12 cellular contexts compared by ENCODE assay signal in the genomic region with DNA sequence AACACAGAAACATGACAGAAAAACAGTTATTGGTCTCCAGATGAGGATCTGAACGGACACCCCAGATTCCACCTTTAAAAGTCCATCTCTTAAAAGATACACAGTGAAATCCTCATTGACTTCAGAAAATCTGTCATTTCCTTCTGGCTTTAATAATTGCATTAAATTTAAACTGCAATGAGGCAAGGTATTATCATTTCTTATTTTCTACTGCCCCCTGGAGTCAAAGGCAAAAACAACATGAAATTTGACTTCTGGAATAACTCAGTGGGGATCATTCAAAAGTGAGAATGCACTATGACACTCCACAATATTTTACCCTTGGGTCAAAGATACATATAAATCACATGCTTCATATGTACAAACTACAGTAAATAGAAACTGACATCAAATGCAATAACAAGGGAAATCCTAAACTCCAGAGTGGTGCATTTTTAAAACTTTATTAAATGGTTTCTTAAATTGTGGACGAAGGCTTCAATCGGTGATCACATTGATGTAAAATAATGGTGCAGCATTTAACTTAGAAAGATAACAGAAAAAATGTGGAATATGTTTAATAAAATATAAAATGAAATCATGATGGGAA. TPM values are rescaled to one million over a fixed set of nuclear protein-coding genes. Genes with fewer than 3 reads are reported as not detected.
A peak's percentile ranks its signal among the peaks of the same experiment; 100 is the strongest.
DNase-seq lines count a peak whose midpoint lies in the region; TF ChIP-seq lines count a peak whose summit lies in the region.
"Had no signal": no experiment of that assay in that cellular context is flagged by ENCODE, and none has a peak within 500 bp of the region (broad histone marks: within the 10 kb centered on the region; RNA-seq: fewer than 3 reads in every experiment).

No MANE protein-coding gene starts in this region.

- peaks cover 25% of the 10 kb centered on the region for H3K9me3 Mint-ChIP-seq in progenitor cell of endocrine pancreas (ENCODE audit: low read depth)

- no peaks in the 10 kb centered on the region for H3K27me3 Mint-ChIP-seq in progenitor cell of endocrine pancreas
- H3K27me3 Mint-ChIP-seq: CD4-positive, alpha-beta memory T cell had no signal

- no peaks in the 10 kb centered on the region for H3K36me3 Mint-ChIP-seq in progenitor cell of endocrine pancreas (ENCODE audit: insufficient read depth)
- H3K36me3 Mint-ChIP-seq: CD4-positive, alpha-beta memory T cell had no signal

- no peaks in the 10 kb centered on the region for H3K4me1 Mint-ChIP-seq in progenitor cell of endocrine pancreas (ENCODE audit: low read depth)

- no peak overlapping the region for H3K4me3 Mint-ChIP-seq in progenitor cell of endocrine pancreas (ENCODE audit: low read depth)
- H3K4me3 Mint-ChIP-seq: CD4-positive, alpha-beta memory T cell had no signal

- H3K4me3 ChIP-seq in coronary artery, result no peak overlapping the region

- no peak overlapping the region for H3K27ac Mint-ChIP-seq in progenitor cell of endocrine pancreas
- H3K27ac Mint-ChIP-seq: CD4-positive, alpha-beta memory T cell had no signal

- TF ChIP-seq CTCF in coronary artery (IDR thresholded peaks at IDR 0.05), result peak; percentile 28
- peak; percentile 52 for TF ChIP-seq CTCF in progenitor cell of endocrine pancreas (IDR thresholded peaks at IDR 0.05; ENCODE audit: unreplicated experiment)

- DNase-seq in NCI-H2196 (lab: John Stamatoyannopoulos, UW; ENCODE audit: unreplicated experiment), result peak; percentile 2
- no peak for DNase-seq in NCI-H2196 treated with DMSO at 0.1 percent for 48 hours (lab: John Stamatoyannopoulos, UW; ENCODE audit: unreplicated experiment)
- peak; percentile 54 for DNase-seq in MV-4-11 (lab: John Stamatoyannopoulos, UW)
- no peak for DNase-seq in coronary artery (ENCODE audit: low spot score)
- DNase-seq in progenitor cell of endocrine pancreas (ENCODE audit: low spot score, unreplicated experiment), result no peak
- no peak for DNase-seq in ecto neural progenitor cell (ENCODE audit: low spot score)
- no peak for DNase-seq in DMS79 (lab: John Stamatoyannopoulos, UW)
- DNase-seq in stimulated activated CD8-positive, alpha-beta memory T cell treated with anti-CD3 and anti-CD28 coated beads, Interleukin-4, amount 100 ng/mL, for 48 hours, result no peak
- DNase-seq: CD4-positive, alpha-beta memory T cell; NCI-H2171 treated with DMSO at 0.1 percent for 48 hours had no signal

- H3K27ac ChIP-seq in coronary artery, result no peak overlapping the region

RNA-seq across cellular contexts. Expression of gene SPANXN1, which starts 56.4 kb away (rescaled TPM):
- not detected in 2 replicates for total RNA-seq in progenitor cell of endocrine pancreas
- total RNA-seq: CD4-positive, alpha-beta memory T cell; frontal cortex; urinary bladder had no signal

Comparison
In these comparisons a context has a peak if more than half of its experiments do, and no peak if none do; other contexts are left out.
1. DNase-seq: peak in NCI-H2196 (single experiment) and MV-4-11 (single experiment); none in NCI-H2196 treated with DMSO at 0.1 percent for 48 hours (single experiment), coronary artery (single experiment), progenitor cell of endocrine pancreas (single experiment), ecto neural progenitor cell (single experiment), DMS79 (single experiment) and stimulated activated CD8-positive, alpha-beta memory T cell treated with anti-CD3 and anti-CD28 coated beads, Interleukin-4, amount 100 ng/mL, for 48 hours (single experiment).